2 cellular contexts compared by ENCODE assay signal in genomic region chrX:12526296-12526695, GRCh38.
TF ChIP-seq lines count a peak whose summit lies in the region.

No MANE protein-coding gene starts in this region.

TF ChIP-seq in A549, 52 proteins besides CTCF, POLR2A, EP300 and RAD21 (continued from another document):
- TF ChIP-seq PBX3 (IDR thresholded peaks at IDR 0.05) (no peak), MAZ (IDR thresholded peaks at IDR 0.05; ENCODE audit: borderline replicate concordance, low read depth, low read length) (no peak), SMC3 (IDR thresholded peaks at IDR 0.05) (no peak), RFX5 (IDR thresholded peaks at IDR 0.05) (no peak), FOXS1 (CRISPR knock-in tag; IDR thresholded peaks at IDR 0.05) (no peak), ZFP36 (IDR thresholded peaks at IDR 0.05; ENCODE audit: borderline replicate concordance, partially characterized antibody) (no peak)

TF ChIP-seq in WTC11, 78 proteins besides CTCF, POLR2A, EP300 and RAD21 (continued from another document):
- TF ChIP-seq ZNF425 (CRISPR knock-in tag; conservative IDR thresholded peaks at IDR 0.05) (no peak), NFE2L1 (CRISPR knock-in tag; IDR thresholded peaks at IDR 0.05) (no peak), ATF2 (CRISPR knock-in tag; IDR thresholded peaks at IDR 0.05; ENCODE audit: borderline replicate concordance, low read depth) (no peak)
